Comparison of ENCODE assay signal across 18 cellular contexts in the genomic region with DNA sequence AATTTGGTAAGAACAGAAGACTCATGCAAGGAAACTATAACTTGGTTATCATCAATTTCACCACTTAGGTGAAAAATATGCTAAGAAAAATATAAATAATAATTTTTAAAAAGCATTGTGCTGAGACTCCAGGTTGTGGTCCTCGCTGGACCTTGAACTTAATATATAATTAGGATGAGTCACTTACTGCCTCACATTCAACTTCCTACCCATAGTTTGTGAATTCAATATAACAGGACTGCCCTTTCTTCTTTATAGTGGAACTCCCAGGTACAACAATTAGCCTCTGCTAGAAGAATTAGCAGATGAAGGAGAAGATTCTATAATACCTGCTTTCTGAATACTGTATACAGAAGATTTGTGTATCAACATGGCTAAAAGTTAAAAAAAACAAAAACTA.
"Had no signal": no experiment of that assay in that cellular context is flagged by ENCODE, and none has a peak within 500 bp of the region (broad histone marks: within the 10 kb centered on the region; RNA-seq: fewer than 3 reads in every experiment).

No MANE protein-coding gene starts in this region.

- DNase-seq: IMR-90, Karpas-422, KG1, MM.1S, NCI-H1092 treated with DMSO at 0.1 percent for 48 hours, NCI-H1436, NCI-H187, NCI-H2029 treated with DMSO at 0.1 percent for 48 hours, NCI-H2227 treated with DMSO at 0.1 percent for 48 hours, NCI-H524, NCI-H526 treated with DMSO at 0.1 percent for 48 hours, NCI-H774, SHP77 treated with DMSO at 0.1 percent for 48 hours, SJCRH30 had no signal

- H3K4me1 ChIP-seq: SJCRH30 had no signal

- H3K27ac ChIP-seq: SJCRH30 had no signal

- H3K36me3 ChIP-seq: SJCRH30 had no signal

- H3K27me3 ChIP-seq: SJCRH30 had no signal

- ATAC-seq: HepG2, Panc1, Right ventricle myocardium inferior, SK-N-SH treated with all-trans-retinoic acid at 6 μM for 48 hours had no signal

- H3K4me3 ChIP-seq: SJCRH30 had no signal

- H3K9me3 ChIP-seq: SJCRH30 had no signal
